In the genomic region with DNA sequence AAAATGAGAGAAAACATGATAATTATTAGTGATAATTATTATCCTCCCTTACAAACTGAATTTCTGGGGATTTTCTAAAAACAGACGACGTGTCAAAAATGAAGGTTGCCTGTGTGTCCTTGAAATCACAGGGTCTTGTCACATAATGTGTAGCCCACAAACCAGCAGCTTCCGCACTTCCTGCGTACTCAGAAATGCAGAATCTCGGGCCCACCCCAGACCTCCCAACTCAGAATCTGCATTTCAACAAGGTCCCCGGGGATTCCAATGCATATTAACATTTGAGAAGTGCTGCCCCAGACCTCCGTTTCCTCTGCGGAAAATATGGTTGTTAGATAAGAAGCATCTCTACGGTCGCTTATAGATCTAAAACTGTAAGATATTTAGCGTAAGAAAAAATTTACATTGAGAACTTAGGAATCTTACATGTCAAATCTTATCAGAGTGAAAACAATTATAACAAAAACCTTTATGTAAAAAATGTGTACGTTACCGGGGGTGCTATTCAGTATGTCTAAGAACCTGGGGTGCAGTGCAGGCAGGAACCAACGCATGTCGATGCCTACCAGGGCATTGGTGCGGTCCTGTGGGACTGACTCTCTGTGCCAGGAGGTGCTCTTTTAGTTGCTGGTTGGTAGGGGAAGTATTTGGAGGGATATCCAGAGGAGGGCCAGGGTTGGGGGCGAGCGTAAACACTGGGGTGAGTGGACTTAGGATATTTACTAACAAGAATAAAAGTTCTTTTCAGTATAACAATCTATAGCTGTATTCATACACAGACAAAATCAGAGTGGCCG, we compare ENCODE assay signal across 8 cellular contexts. TPM values are rescaled to one million over a fixed set of nuclear protein-coding genes. Genes with fewer than 3 reads are reported as not detected.
DNase-seq lines count a peak whose midpoint lies in the region; ATAC-seq and TF ChIP-seq lines count a peak whose summit lies in the region.

No MANE protein-coding gene starts in this region.

- intact Hi-C loops in adrenal gland (cut with DNase I) = loop anchor here (5.0 to 10.0 kb wide), 3 partner anchors 104 to 274 kb away; a partner anchor contains a TSS

- peaks cover 4 to 8% of the 10 kb centered on the region in 2 donors for H3K4me1 ChIP-seq in adrenal gland (replicated peaks in 1 of 2)

- peaks cover 25% of the 10 kb centered on the region for H3K4me1 Mint-ChIP-seq in activated T-helper 17 cell treated with anti-CD3 and anti-CD28 coated beads, Interleukin-2, amount 50 U/mL, for 72 hours

- H3K36me3 ChIP-seq in adrenal gland (replicated peaks in 1 of 2) = no peaks in the 10 kb centered on the region

- no peak overlapping the region for H3K27ac ChIP-seq in adrenal gland

- peak overlapping the region; percentile 64 for H3K4me3 Mint-ChIP-seq in activated T-helper 17 cell treated with anti-CD3 and anti-CD28 coated beads, Interleukin-2, amount 50 U/mL, for 72 hours

- H3K36me3 Mint-ChIP-seq in activated T-helper 17 cell treated with anti-CD3 and anti-CD28 coated beads, Interleukin-2, amount 50 U/mL, for 72 hours (ENCODE audit: low read depth) = no peaks in the 10 kb centered on the region

- 34 to 37% (median 35%) methylated on average over 19 of the region's 19 CpGs for WGBS in adrenal gland, 4 donors

- H3K9me3 ChIP-seq in adrenal gland (replicated peaks in 1 of 3) = no peaks in the 10 kb centered on the region

- TF ChIP-seq POLR2A in adrenal gland (IDR thresholded peaks at IDR 0.05) = no peak

- peak overlapping the region in 1 of 4 donors; percentile 35 for H3K4me3 ChIP-seq in adrenal gland

- ATAC-seq in GM18502 (IDR thresholded peaks at IDR 0.05; ENCODE audit: poor library complexity, unreplicated experiment) (peak; percentile 32), HG03064 (IDR thresholded peaks at IDR 0.05; ENCODE audit: low read depth, unreplicated experiment) (peak; percentile 28)
- ATAC-seq in activated T-helper 17 cell treated with anti-CD3 and anti-CD28 coated beads, Interleukin-2, amount 50 U/mL, for 72 hours (replicated peaks) = peak; percentile 37

- DNase-seq in inferior parietal cortex (ENCODE audit: extremely low spot score) = peak; percentile 18
- DNase-seq in occipital lobe (lab: John Stamatoyannopoulos, UW) = no peak
- DNase-seq in adrenal gland = no peak
- DNase-seq in central memory CD4-positive, alpha-beta T cell = no peak
- no peak for DNase-seq in activated CD4-positive, CD25-positive, alpha-beta regulatory T cell (lab: John Stamatoyannopoulos, UW)

- H3K9me3 Mint-ChIP-seq in activated T-helper 17 cell treated with anti-CD3 and anti-CD28 coated beads, Interleukin-2, amount 50 U/mL, for 72 hours = no peaks in the 10 kb centered on the region

- H3K27ac Mint-ChIP-seq in activated T-helper 17 cell treated with anti-CD3 and anti-CD28 coated beads, Interleukin-2, amount 50 U/mL, for 72 hours = peak overlapping the region; percentile 75

- H3K27me3 ChIP-seq in adrenal gland = no peaks in the 10 kb centered on the region

- no peaks in the 10 kb centered on the region for H3K27me3 Mint-ChIP-seq in activated T-helper 17 cell treated with anti-CD3 and anti-CD28 coated beads, Interleukin-2, amount 50 U/mL, for 72 hours

- TF ChIP-seq CTCF in adrenal gland (IDR thresholded peaks at IDR 0.05) = peak in 1 of 6 experiments; percentile 43

RNA-seq across cellular contexts. Expression of a gene that starts 15.2 kb away (rescaled TPM):
- under 1 TPM; 0.35 to 0.50 TPM for total RNA-seq in activated T-helper 17 cell treated with anti-CD3 and anti-CD28 coated beads, Interleukin-2, amount 50 U/mL, for 72 hours
- total RNA-seq in occipital lobe (10.1 TPM), adrenal gland (1 to 10 TPM; 1.3 to 3.6 (median 1.7) TPM)
- polyA plus RNA-seq in adrenal gland = under 1 TPM; 0.16 to 0.72 (median 0.57) TPM
